ENCODE assay signal across 1 cellular context in genomic region chr1:58585591-58586151, GRCh38.
TF ChIP-seq lines count a peak whose summit lies in the region.

No MANE protein-coding gene starts in this region.

TF ChIP-seq in IMR-90, 13 proteins besides CTCF, POLR2A, EP300 and RAD21:
- TF ChIP-seq CEBPB (IDR thresholded peaks at IDR 0.05; ENCODE audit: low read depth, low read length) (peak; percentile 90), MXI1 (IDR thresholded peaks at IDR 0.05; ENCODE audit: borderline replicate concordance, low read depth, low read length) (no peak)
TF ChIP-seq in IMR-90: peak in this region for 1.
